15 cellular contexts compared by ENCODE assay signal in genomic region chr9:7791364-7791763, GRCh38.
"Had no signal": no experiment of that assay in that cellular context is flagged by ENCODE, and none has a peak within 500 bp of the region (broad histone marks: within the 10 kb centered on the region; RNA-seq: fewer than 3 reads in every experiment).

No MANE protein-coding gene starts in this region.

- H3K4me2 ChIP-seq: neural progenitor cell had no signal

- H3K27me3 ChIP-seq: cardiac muscle cell, foreskin keratinocyte, neural progenitor cell, pancreas, stomach had no signal

- ATAC-seq: activated CD8-positive, alpha-beta T cell treated with anti-CD3 and anti-CD28 coated beads, Interleukin-2, amount 10 ng/mL, durations not matched to agents 7 days and 5 days; foreskin keratinocyte; pancreas had no signal

- H3K9me3 ChIP-seq: left ventricle myocardium inferior, pancreas, stomach, thoracic aorta had no signal

- H3K36me3 ChIP-seq: neural progenitor cell had no signal

- H3K4me3 ChIP-seq: cardiac muscle cell, left ventricle myocardium inferior, neural progenitor cell, pancreas, stomach, thoracic aorta had no signal

- H3K4me1 ChIP-seq: foreskin keratinocyte, neural progenitor cell, pancreas had no signal

- H3K27ac ChIP-seq: cardiac muscle cell, foreskin keratinocyte, left ventricle myocardium inferior, neural progenitor cell, pancreas, stomach, thoracic aorta, VCaP had no signal

- DNase-seq: activated CD8-positive, alpha-beta memory T cell treated with anti-CD3 and anti-CD28 coated beads, Interleukin-2, amount 50 U/mL, for 48 hours; activated CD8-positive, alpha-beta T cell treated with anti-CD3 and anti-CD28 coated beads, Interleukin-2, amount 10 ng/mL, durations not matched to agents 7 days and 5 days; activated naive CD4-positive, alpha-beta T cell treated with anti-CD3 and anti-CD28 coated beads for 36 hours; foreskin keratinocyte; head of caudate nucleus; left ventricle myocardium inferior; mesendoderm; stimulated activated CD4-positive, alpha-beta T cell treated with anti-CD3 and anti-CD28 coated beads, Interleukin-4, amount 100 ng/mL, for 1 hour; stimulated activated CD8-positive, alpha-beta memory T cell treated with anti-CD3 and anti-CD28 coated beads, Interleukin-4, amount 100 ng/mL, for 48 hours; stomach had no signal

- H3K9ac ChIP-seq: neural progenitor cell had no signal

- H2AFZ ChIP-seq: neural progenitor cell had no signal
